28 cellular contexts compared by ENCODE assay signal in genomic region chr12:26896913-26897312, GRCh38.
"Had no signal": no experiment of that assay in that cellular context is flagged by ENCODE, and none has a peak within 500 bp of the region (broad histone marks: within the 10 kb centered on the region; RNA-seq: fewer than 3 reads in every experiment).

No MANE protein-coding gene starts in this region.

- H3K9me3 Mint-ChIP-seq: activated CD4-positive, alpha-beta memory T cell treated with anti-CD3 and anti-CD28 coated beads for 36 hours; activated naive CD4-positive, alpha-beta T cell treated with anti-CD3 and anti-CD28 coated beads, Interleukin-2, amount 10 ng/mL, durations not matched to agents 7 days and 5 days; activated naive CD8-positive, alpha-beta T cell treated with anti-CD3 and anti-CD28 coated beads, Interleukin-2, amount 10 ng/mL, durations not matched to agents 7 days and 5 days; activated T-cell treated with anti-CD3 and anti-CD28 coated beads, Interleukin-2, amount 50 U/mL, for 4 hours; activated T-helper 1 cell treated with anti-CD3 and anti-CD28 coated beads, Interleukin-12 subunit alpha, Interleukin-12 subunit beta, Interleukin-2, Interleukin-4 antibody, amounts not matched to agents 30 ng/mL and 10 ng/mL and 1 ng/mL, durations not matched to agents 14 hours and 24 hours and 36 hours had no signal

- H3K27ac ChIP-seq: adrenal gland, body of pancreas, breast epithelium, KMS-11, Peyer's patch, SJSA1 had no signal

- H3K36me3 ChIP-seq: adrenal gland, breast epithelium, Peyer's patch had no signal

- ATAC-seq: activated T-cell treated with anti-CD3 and anti-CD28 coated beads, Interleukin-2, amount 50 U/mL, for 4 hours; body of pancreas; PC-3 had no signal

- H3K4me1 Mint-ChIP-seq: activated naive CD4-positive, alpha-beta T cell treated with anti-CD3 and anti-CD28 coated beads, Interleukin-2, amount 10 ng/mL, durations not matched to agents 7 days and 5 days had no signal

- H3K27me3 Mint-ChIP-seq: activated CD4-positive, alpha-beta memory T cell treated with anti-CD3 and anti-CD28 coated beads for 36 hours; activated naive CD4-positive, alpha-beta T cell treated with anti-CD3 and anti-CD28 coated beads, Interleukin-2, amount 10 ng/mL, durations not matched to agents 7 days and 5 days; activated naive CD8-positive, alpha-beta T cell treated with anti-CD3 and anti-CD28 coated beads, Interleukin-2, amount 10 ng/mL, durations not matched to agents 7 days and 5 days had no signal

- H3K9me3 ChIP-seq: adrenal gland, body of pancreas, breast epithelium, Peyer's patch, SJSA1, SK-N-SH had no signal

- H3K27me3 ChIP-seq: adrenal gland, body of pancreas, breast epithelium, Peyer's patch, SJSA1 had no signal

- DNase-seq: activated CD4-positive, alpha-beta memory T cell treated with anti-CD3 and anti-CD28 coated beads for 36 hours; activated CD4-positive, alpha-beta T cell treated with anti-CD3 and anti-CD28 coated beads, Interleukin-2, amount 50 U/mL, for 1 hour; activated CD8-positive, alpha-beta memory T cell treated with anti-CD3 and anti-CD28 coated beads, Interleukin-2, amount 50 U/mL, for 4 hours; activated effector memory CD4-positive, alpha-beta T cell treated with Interleukin-2 at 50 U/mL for 16 hours; activated naive CD4-positive, alpha-beta T cell treated with anti-CD3 and anti-CD28 coated beads, Interleukin-2, amount 10 ng/mL, durations not matched to agents 7 days and 5 days; activated naive CD8-positive, alpha-beta T cell treated with anti-CD3 and anti-CD28 coated beads, Interleukin-2, amount 10 ng/mL, durations not matched to agents 7 days and 5 days; activated T-cell treated with anti-CD3 and anti-CD28 coated beads for 4 hours; activated T-cell treated with anti-CD3 and anti-CD28 coated beads, Interleukin-2, amount 50 U/mL, for 4 hours; adrenal gland; body of pancreas; NCI-H1105 treated with DMSO at 0.1 percent for 48 hours; NCI-H1436; NCI-H1694; NCI-H1930; NCI-H345; NCI-H524 treated with DMSO at 0.1 percent for 48 hours; NK-92 treated with Interleukin-12 subunit alpha and Interleukin-12 subunit beta, amount 100 ng/mL, for 24 hours; PC-3; Peyer's patch; RPMI8226; SHP77 treated with DMSO at 0.1 percent for 48 hours; SK-N-SH had no signal

- H3K4me3 Mint-ChIP-seq: activated CD4-positive, alpha-beta memory T cell treated with anti-CD3 and anti-CD28 coated beads for 36 hours; activated naive CD4-positive, alpha-beta T cell treated with anti-CD3 and anti-CD28 coated beads, Interleukin-2, amount 10 ng/mL, durations not matched to agents 7 days and 5 days; activated naive CD8-positive, alpha-beta T cell treated with anti-CD3 and anti-CD28 coated beads, Interleukin-2, amount 10 ng/mL, durations not matched to agents 7 days and 5 days; activated T-cell treated with anti-CD3 and anti-CD28 coated beads, Interleukin-2, amount 50 U/mL, for 4 hours; activated T-helper 1 cell treated with anti-CD3 and anti-CD28 coated beads, Interleukin-12 subunit alpha, Interleukin-12 subunit beta, Interleukin-2, Interleukin-4 antibody, amounts not matched to agents 30 ng/mL and 10 ng/mL and 1 ng/mL, durations not matched to agents 14 hours and 24 hours and 36 hours; T-helper 1 cell treated with Interleukin-12 subunit alpha and Interleukin-12 subunit beta and Interleukin-4 antibody, amounts not matched to agents 30 μg/mL and 1 μg/mL, for 36 hours; T-helper 2 cell treated with Interferon-gamma antibody and Interleukin-4, amounts not matched to agents 5 μg/mL and 100 μg/mL, for 36 hours had no signal

- H3K4me1 ChIP-seq: adrenal gland, body of pancreas, breast epithelium, Peyer's patch, SJSA1 had no signal

- H3K4me3 ChIP-seq: adrenal gland, body of pancreas, breast epithelium, Peyer's patch, SJSA1 had no signal

- H3K27ac Mint-ChIP-seq: activated CD4-positive, alpha-beta memory T cell treated with anti-CD3 and anti-CD28 coated beads for 36 hours; activated naive CD4-positive, alpha-beta T cell treated with anti-CD3 and anti-CD28 coated beads, Interleukin-2, amount 10 ng/mL, durations not matched to agents 7 days and 5 days; activated naive CD8-positive, alpha-beta T cell treated with anti-CD3 and anti-CD28 coated beads, Interleukin-2, amount 10 ng/mL, durations not matched to agents 7 days and 5 days; activated T-helper 1 cell treated with anti-CD3 and anti-CD28 coated beads, Interleukin-12 subunit alpha, Interleukin-12 subunit beta, Interleukin-2, Interleukin-4 antibody, amounts not matched to agents 30 ng/mL and 10 ng/mL and 1 ng/mL, durations not matched to agents 14 hours and 24 hours and 36 hours; T-helper 1 cell treated with Interleukin-12 subunit alpha and Interleukin-12 subunit beta and Interleukin-4 antibody, amounts not matched to agents 30 μg/mL and 1 μg/mL, for 36 hours; T-helper 2 cell treated with Interferon-gamma antibody and Interleukin-4, amounts not matched to agents 5 μg/mL and 100 μg/mL, for 36 hours had no signal
